Comparison of ENCODE assay signal across 26 cellular contexts in genomic region chrX:6898371-6898770, GRCh38.
DNase-seq lines count a peak whose midpoint lies in the region; ATAC-seq, FAIRE-seq and TF ChIP-seq lines count a peak whose summit lies in the region.
"Had no signal": no experiment of that assay in that cellular context is flagged by ENCODE, and none has a peak within 500 bp of the region (broad histone marks: within the 10 kb centered on the region; RNA-seq: fewer than 3 reads in every experiment).

No MANE protein-coding gene starts in this region.

- CTCF ChIA-PET in HepG2 (lab: Yijun Ruan, JAX; ENCODE audit: low intra/inter-chr PET ratio, low total read pairs), result no interaction called here

- FAIRE-seq in HepG2 (lab: Jason Lieb, UNC) (no peak), small intestine (lab: Jason Lieb, UNC) (no peak)
- FAIRE-seq: A204.1, GM12878, GM12892, GM18507 had no signal

- POLR2A ChIA-PET in HepG2 (lab: Yijun Ruan, JAX), result no interaction called here

- 22% methylated on average over 3 of the region's 3 CpGs for WGBS in liver
- 0% methylated on average over 2 of the region's 3 CpGs for WGBS in HepG2 (ENCODE audit: low lambda C conversion rate)
- 45 to 71% (median 66%) methylated on average over 3 of the region's 3 CpGs for WGBS in small intestine, 3 donors

- H3K36me3 ChIP-seq in liver (ENCODE audit: control insufficient read depth in 4 of 4, insufficient read depth in 3 of 4, low read depth in 1 of 4, low read length in 3 of 4), result no peaks in the 10 kb centered on the region
- H3K36me3 ChIP-seq in HepG2 (replicated peaks in 1 of 2; ENCODE audit: control insufficient read depth in 1 of 2, insufficient read depth in 2 of 2, low read length in 2 of 2), result no peaks in the 10 kb centered on the region
- no peaks in the 10 kb centered on the region for H3K36me3 ChIP-seq in small intestine (ENCODE audit: control insufficient read depth in 2 of 2, insufficient read depth in 2 of 2, low read length in 2 of 2)
- H3K36me3 ChIP-seq: BE2C, BLaER1 had no signal

- no peaks in the 10 kb centered on the region for H4K20me1 ChIP-seq in HepG2 (ENCODE audit: insufficient read depth, low read length)
- H4K20me1 ChIP-seq: BLaER1 had no signal

- peak overlapping the region; percentile 40 to 66 for H3K27ac ChIP-seq in liver (ENCODE audit: low read depth in 1 of 2, low read length in 2 of 2)
- no peak overlapping the region for H3K27ac ChIP-seq in HepG2 (ENCODE audit: extremely low read length, insufficient read depth, low read length)
- H3K27ac ChIP-seq in small intestine (ENCODE audit: low read depth in 1 of 2, low read length in 1 of 2), result no peak overlapping the region
- H3K27ac ChIP-seq: BLaER1 had no signal

- H3K27me3 ChIP-seq in liver (ENCODE audit: control insufficient read depth in 4 of 4, insufficient read depth in 4 of 4, low read length in 3 of 4), result no peaks in the 10 kb centered on the region
- no peaks in the 10 kb centered on the region for H3K27me3 ChIP-seq in HepG2 (ENCODE audit: control insufficient read depth in 1 of 2, insufficient read depth in 2 of 2, low read length in 2 of 2)
- no peaks in the 10 kb centered on the region for H3K27me3 ChIP-seq in small intestine (ENCODE audit: control insufficient read depth in 2 of 2, insufficient read depth in 2 of 2, low read length in 2 of 2)
- H3K27me3 ChIP-seq: BE2C, BLaER1 had no signal

- no peak for TF ChIP-seq CTCF in liver (IDR thresholded peaks at IDR 0.05; ENCODE audit: low read depth, low read length, missing input control)
- no peak for TF ChIP-seq CTCF in HepG2 (CRISPR knock-in tag; IDR thresholded peaks at IDR 0.05)
- no peak for TF ChIP-seq CTCF in fibroblast of villous mesenchyme (IDR thresholded peaks at IDR 0.05; ENCODE audit: insufficient read depth, low read depth, low read length)

- TF ChIP-seq EP300 in HepG2 (IDR thresholded peaks at IDR 0.05; ENCODE audit: low read depth in 2 of 2, low read length in 2 of 2), result no peak
- no peak for TF ChIP-seq EP300 in HepG2 (CRISPR knock-in tag; IDR thresholded peaks at IDR 0.05; ENCODE audit: borderline replicate concordance)

- H3K4me1 ChIP-seq in liver (ENCODE audit: control insufficient read depth in 4 of 4, insufficient read depth in 4 of 4, low read length in 3 of 4) (peaks cover 7 to 42% (median 28%) of the 10 kb centered on the region in 4 donors), HepG2 (ENCODE audit: insufficient read depth, low read length) (no peaks in the 10 kb centered on the region), small intestine (ENCODE audit: control insufficient read depth in 2 of 2, insufficient read depth in 1 of 2, low read depth in 1 of 2, low read length in 1 of 2) (no peaks in the 10 kb centered on the region)
- H3K4me1 ChIP-seq: BE2C, BLaER1 had no signal

- no peak for DNase-seq in HepG2 (ENCODE audit: low spot score)
- DNase-seq in fibroblast of villous mesenchyme (ENCODE audit: low read depth), result peak; percentile 3
- peak; percentile 75 for DNase-seq in left lobe of liver (ENCODE audit: low spot score)
- no peak for DNase-seq in Kasumi-1 (lab: John Stamatoyannopoulos, UW)
- no peak for DNase-seq in small intestine
- no peak for DNase-seq in NCI-H1694 treated with DMSO at 0.1 percent for 48 hours (lab: John Stamatoyannopoulos, UW)
- DNase-seq: 8988T; ACHN; BE2C; C1 segment of cervical spinal cord; CD4-positive, alpha-beta memory T cell; CD4-positive, CD25-positive, alpha-beta regulatory T cell; CD8-positive, alpha-beta memory T cell; COR-L47; DMS 273 treated with DMSO at 0.1 percent for 48 hours; DMS153; DMS79; DND-41; EL; GDM1 had no signal

- TF ChIP-seq RAD21 in liver (IDR thresholded peaks at IDR 0.05), result peak; percentile 41 to 71
- no peak for TF ChIP-seq RAD21 in HepG2 (CRISPR knock-in tag; IDR thresholded peaks at IDR 0.05)

- in situ Hi-C loops in HepG2 (cut with HindIII; ENCODE audit: extremely low pct_ligation_motif_present, low pct_unique_long_range_greater_than_20kb), result no loop called here

- H3K4me3 ChIP-seq in liver (ENCODE audit: low read depth in 1 of 3, low read length in 3 of 3), result no peak overlapping the region
- no peak overlapping the region for H3K4me3 ChIP-seq in HepG2 (replicated peaks in 1 of 3; ENCODE audit: insufficient read depth in 1 of 3, low read depth in 2 of 3, low read length in 3 of 3)
- no peak overlapping the region for H3K4me3 ChIP-seq in fibroblast of villous mesenchyme (ENCODE audit: low read depth, low read length)
- H3K4me3 ChIP-seq in small intestine (ENCODE audit: low read depth in 1 of 2, low read length in 2 of 2), result no peak overlapping the region
- H3K4me3 ChIP-seq: BLaER1, GM12878 had no signal

- no peak overlapping the region for H2AFZ ChIP-seq in HepG2 (ENCODE audit: low read length)

- intact Hi-C loops in HepG2 (cut with micrococcal nuclease; ENCODE audit: unreplicated experiment), result no loop called here

- no peak overlapping the region for H3K9ac ChIP-seq in liver (ENCODE audit: low read depth in 1 of 2, low read length in 2 of 2)
- H3K9ac ChIP-seq in HepG2 (ENCODE audit: insufficient read depth, low read depth, low read length), result no peak overlapping the region
- H3K9ac ChIP-seq: BLaER1 had no signal

- no TSS peak for BruUV-seq in HepG2 (replicated peaks; lab: Mats Ljungman, UMichigan)

- no peaks in the 10 kb centered on the region for H3K79me2 ChIP-seq in HepG2 (ENCODE audit: insufficient read depth, low read length)

- peaks cover 0 to 2% (median 0%) of the 10 kb centered on the region in 4 donors for H3K9me3 ChIP-seq in liver (ENCODE audit: control insufficient read depth in 4 of 4, low read length in 3 of 4)
- H3K9me3 ChIP-seq in HepG2 (ENCODE audit: low read length), result no peaks in the 10 kb centered on the region
- H3K9me3 ChIP-seq in small intestine (ENCODE audit: control insufficient read depth, low read depth), result no peaks in the 10 kb centered on the region
- H3K9me3 ChIP-seq: BE2C, BLaER1 had no signal

- no peak for TF ChIP-seq POLR2A in HepG2 (IDR thresholded peaks at IDR 0.05; ENCODE audit: insufficient read depth in 1 of 2, low read depth in 2 of 2, low read length in 2 of 2)

- ATAC-seq in HepG2 (no peak), left lobe of liver (peak; percentile 88)
- ATAC-seq: GM12878 had no signal

- no peak overlapping the region for H3K4me2 ChIP-seq in HepG2 (ENCODE audit: low read depth, low read length)
- H3K4me2 ChIP-seq: BLaER1 had no signal

TF ChIP-seq in liver, 16 proteins besides CTCF, POLR2A, EP300 and RAD21 (continues in another document):
- TF ChIP-seq, protein P1, sequence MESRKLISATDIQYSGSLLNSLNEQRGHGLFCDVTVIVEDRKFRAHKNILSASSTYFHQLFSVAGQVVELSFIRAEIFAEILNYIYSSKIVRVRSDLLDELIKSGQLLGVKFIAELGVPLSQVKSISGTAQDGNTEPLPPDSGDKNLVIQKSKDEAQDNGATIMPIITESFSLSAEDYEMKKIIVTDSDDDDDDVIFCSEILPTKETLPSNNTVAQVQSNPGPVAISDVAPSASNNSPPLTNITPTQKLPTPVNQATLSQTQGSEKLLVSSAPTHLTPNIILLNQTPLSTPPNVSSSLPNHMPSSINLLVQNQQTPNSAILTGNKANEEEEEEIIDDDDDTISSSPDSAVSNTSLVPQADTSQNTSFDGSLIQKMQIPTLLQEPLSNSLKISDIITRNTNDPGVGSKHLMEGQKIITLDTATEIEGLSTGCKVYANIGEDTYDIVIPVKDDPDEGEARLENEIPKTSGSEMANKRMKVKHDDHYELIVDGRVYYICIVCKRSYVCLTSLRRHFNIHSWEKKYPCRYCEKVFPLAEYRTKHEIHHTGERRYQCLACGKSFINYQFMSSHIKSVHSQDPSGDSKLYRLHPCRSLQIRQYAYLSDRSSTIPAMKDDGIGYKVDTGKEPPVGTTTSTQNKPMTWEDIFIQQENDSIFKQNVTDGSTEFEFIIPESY (IDR thresholded peaks at IDR 0.05), result peak; percentile 39

TF ChIP-seq in HepG2, 621 proteins besides CTCF, POLR2A, EP300 and RAD21 (continues in another document):
- TF ChIP-seq HDAC1 (CRISPR knock-in tag; IDR thresholded peaks at IDR 0.05) (no peak), FOXC1 (CRISPR knock-in tag; IDR thresholded peaks at IDR 0.05; ENCODE audit: borderline replicate concordance) (no peak), UBTF (CRISPR knock-in tag; IDR thresholded peaks at IDR 0.05) (no peak), ZBTB21 (CRISPR knock-in tag; IDR thresholded peaks at IDR 0.05) (no peak)

Comparison
In these comparisons a context has a peak if more than half of its experiments do, and no peak if none do; other contexts are left out.
1. H3K27ac ChIP-seq: peak in liver (2 of 2); none in HepG2 (single experiment) and small intestine (0 of 2).
2. DNase-seq: peak in fibroblast of villous mesenchyme (single experiment) and left lobe of liver (single experiment); none in HepG2 (single experiment), Kasumi-1 (0 of 2), small intestine (single experiment) and NCI-H1694 treated with DMSO at 0.1 percent for 48 hours (single experiment).